1 cellular context compared by ENCODE assay signal in genomic region chr14:105020815-105021655, GRCh38.
TF ChIP-seq lines count a peak whose summit lies in the region.

Gene CDCA4 (minus strand): TSS chr14:105021083. CDS start chr14:105011929, 9,154 bp downstream.

TF ChIP-seq in HepG2, 621 proteins besides CTCF, POLR2A, EP300 and RAD21 (continued from another document):
- TF ChIP-seq HDAC1 (CRISPR knock-in tag; IDR thresholded peaks at IDR 0.05) (peak; percentile 68), RARA (CRISPR knock-in tag; IDR thresholded peaks at IDR 0.05) (no peak), IRF2 (CRISPR knock-in tag; IDR thresholded peaks at IDR 0.05) (no peak), ARNT2 (CRISPR knock-in tag; IDR thresholded peaks at IDR 0.05; ENCODE audit: low read depth) (peak; percentile 76; the same call in 1 of the 2 replicates), NFIC (IDR thresholded peaks at IDR 0.05; ENCODE audit: low read length) (no peak; the same call in 1 of the 2 replicates), ZNF740 (CRISPR knock-in tag; IDR thresholded peaks at IDR 0.05) (no peak), ZNF224 (CRISPR knock-in tag; IDR thresholded peaks at IDR 0.05) (no peak), ZNF678 (CRISPR knock-in tag; IDR thresholded peaks at IDR 0.05) (0 out of 2 replicates have a peak, but pooled peaks have one; percentile 49), JUN (CRISPR knock-in tag; IDR thresholded peaks at IDR 0.05) (no peak), ISX (CRISPR knock-in tag; conservative IDR thresholded peaks at IDR 0.05) (no peak), ZNF484 (CRISPR knock-in tag; IDR thresholded peaks at IDR 0.05; ENCODE audit: borderline replicate concordance, low read depth) (no peak), HIC2 (CRISPR knock-in tag; IDR thresholded peaks at IDR 0.05; ENCODE audit: low read depth) (no peak), SRSF4 (IDR thresholded peaks at IDR 0.05; ENCODE audit: low read depth, low read length, poor library complexity, severe bottlenecking) (no peak), RORA (CRISPR knock-in tag; IDR thresholded peaks at IDR 0.05) (no peak), TP53 (CRISPR knock-in tag; conservative IDR thresholded peaks at IDR 0.05) (0 out of 2 replicates have a peak, but pooled peaks have one; percentile 52), ZNF709 (CRISPR knock-in tag; IDR thresholded peaks at IDR 0.05) (no peak; the same call in 1 of the 2 replicates), ZNF687 (CRISPR knock-in tag; IDR thresholded peaks at IDR 0.05) (peak; percentile 92), MLLT10 (CRISPR knock-in tag; IDR thresholded peaks at IDR 0.05) (no peak), XBP1 (CRISPR knock-in tag; IDR thresholded peaks at IDR 0.05) (no peak), ERF (CRISPR knock-in tag; IDR thresholded peaks at IDR 0.05) (no peak), TGIF2 (CRISPR knock-in tag; IDR thresholded peaks at IDR 0.05) (no peak), EZH2 (conservative IDR thresholded peaks at IDR 0.05; ENCODE audit: low read depth, low read length) (no peak), ZNF513 (CRISPR knock-in tag; conservative IDR thresholded peaks at IDR 0.05) (no peak), ZBTB10 (CRISPR knock-in tag; IDR thresholded peaks at IDR 0.05; ENCODE audit: borderline replicate concordance) (no peak), ZNF180 (CRISPR knock-in tag; IDR thresholded peaks at IDR 0.05; ENCODE audit: borderline replicate concordance, low read depth) (no peak), ZNF883 (CRISPR knock-in tag; IDR thresholded peaks at IDR 0.05; ENCODE audit: not compliant biosample characterization) (no peak), ZFP36 (IDR thresholded peaks at IDR 0.05; ENCODE audit: borderline replicate concordance, low read depth, low read length, partially characterized antibody) (no peak), NFE2L2 (IDR thresholded peaks at IDR 0.05; ENCODE audit: low read length) (peak; percentile 9; the same call in 1 of the 2 replicates), ZNF451 (CRISPR knock-in tag; IDR thresholded peaks at IDR 0.05) (no peak), HDAC6 (IDR thresholded peaks at IDR 0.05; ENCODE audit: low read depth, low read length) (no peak), FOXC1 (CRISPR knock-in tag; IDR thresholded peaks at IDR 0.05; ENCODE audit: borderline replicate concordance) (0 out of 2 replicates have a peak, but pooled peaks have one; percentile 8)
